Comparison of ENCODE assay signal across 18 cellular contexts in genomic region chr1:94621392-94621791, GRCh38.
A peak's percentile ranks its signal among the peaks of the same experiment; 100 is the strongest.
DNase-seq lines count a peak whose midpoint lies in the region; ATAC-seq and TF ChIP-seq lines count a peak whose summit lies in the region.
"Had no signal": no experiment of that assay in that cellular context is flagged by ENCODE, and none has a peak within 500 bp of the region (broad histone marks: within the 10 kb centered on the region; RNA-seq: fewer than 3 reads in every experiment).

No MANE protein-coding gene starts in this region.

- no peaks in the 10 kb centered on the region for H3K4me1 Mint-ChIP-seq in activated T-helper 1 cell treated with anti-CD3 and anti-CD28 coated beads, Interleukin-12 subunit alpha, Interleukin-12 subunit beta, Interleukin-2, Interleukin-4 antibody, amounts not matched to agents 30 ng/mL and 10 ng/mL and 1 ng/mL, durations not matched to agents 14 hours and 24 hours and 36 hours (ENCODE audit: low read depth)

- no peak overlapping the region for H3K4me3 ChIP-seq in testis
- H3K4me3 ChIP-seq: BLaER1, SK-N-MC had no signal

- H3K27me3 ChIP-seq in testis, result no peaks in the 10 kb centered on the region
- H3K27me3 ChIP-seq: BLaER1 had no signal

- no peaks in the 10 kb centered on the region for H3K36me3 Mint-ChIP-seq in activated T-helper 1 cell treated with anti-CD3 and anti-CD28 coated beads, Interleukin-12 subunit alpha, Interleukin-12 subunit beta, Interleukin-2, Interleukin-4 antibody, amounts not matched to agents 30 ng/mL and 10 ng/mL and 1 ng/mL, durations not matched to agents 14 hours and 24 hours and 36 hours (ENCODE audit: low read depth)

- H3K36me3 ChIP-seq in testis (ENCODE audit: low read depth, missing control alignments), result no peaks in the 10 kb centered on the region
- H3K36me3 ChIP-seq: BLaER1 had no signal

- H3K27ac ChIP-seq in C4-2B (peak overlapping the region; percentile 23; the same call in 1 of the 2 replicates), VCaP (peak overlapping the region; percentile 22; the same call in 1 of the 2 replicates), testis (no peak overlapping the region)
- H3K27ac ChIP-seq: BLaER1, SK-N-MC had no signal

- H3K4me1 ChIP-seq in testis, result peaks cover 11% of the 10 kb centered on the region
- H3K4me1 ChIP-seq: BLaER1 had no signal

- ATAC-seq in left colon (peak; percentile 81), GM18505 (IDR thresholded peaks at IDR 0.05; ENCODE audit: unreplicated experiment) (no peak)

- DNase-seq in HT-29 (ENCODE audit: low spot score), result peak; percentile 57
- peak; percentile 75 to 78 for DNase-seq in left colon
- no peak for DNase-seq in testis
- DNase-seq in activated T-helper 1 cell treated with anti-CD3 and anti-CD28 coated beads, Interleukin-12 subunit alpha, Interleukin-12 subunit beta, Interleukin-2, Interleukin-4 antibody, amounts not matched to agents 30 ng/mL and 10 ng/mL and 1 ng/mL, durations not matched to agents 14 hours and 24 hours and 36 hours (ENCODE audit: low spot score), result no peak
- DNase-seq in germinal center (ENCODE audit: low spot score), result no peak
- DNase-seq: activated CD4-positive, alpha-beta T cell treated with anti-CD3 and anti-CD28 coated beads for 4 hours; activated naive CD4-positive, alpha-beta T cell treated with anti-CD3 and anti-CD28 coated beads for 36 hours; hippocampal formation; NCI-H2081; nephron progenitor cell; stimulated activated CD4-positive, alpha-beta T cell treated with anti-CD3 and anti-CD28 coated beads, Interleukin-15, amount 100 ng/mL, for 24 hours; stimulated activated naive CD4-positive, alpha-beta T cell treated with Interleukin-2 at 50 U/mL for 16 hours had no signal

- TF ChIP-seq POLR2A in testis (IDR thresholded peaks at IDR 0.05) (no peak), GM18505 (IDR thresholded peaks at IDR 0.05; ENCODE audit: borderline replicate concordance, extremely low read depth, insufficient read depth, insufficient read length) (no peak)

- intact Hi-C loops in left colon (cut with DNase I, micrococcal nuclease), result no loop called here
- intact Hi-C loops in testis (cut with DNase I; ENCODE audit: low total_unique reads), result no loop called here
- intact Hi-C loops in activated T-helper 1 cell treated with anti-CD3 and anti-CD28 coated beads, Interleukin-12 subunit alpha, Interleukin-12 subunit beta, Interleukin-2, Interleukin-4 antibody, amounts not matched to agents 30 ng/mL and 10 ng/mL and 1 ng/mL, durations not matched to agents 14 hours and 24 hours and 36 hours (cut with micrococcal nuclease), result no loop called here

- H3K4me3 Mint-ChIP-seq in activated T-helper 1 cell treated with anti-CD3 and anti-CD28 coated beads, Interleukin-12 subunit alpha, Interleukin-12 subunit beta, Interleukin-2, Interleukin-4 antibody, amounts not matched to agents 30 ng/mL and 10 ng/mL and 1 ng/mL, durations not matched to agents 14 hours and 24 hours and 36 hours, result no peak overlapping the region
- H3K4me3 Mint-ChIP-seq: activated naive CD4-positive, alpha-beta T cell treated with anti-CD3 and anti-CD28 coated beads for 36 hours; dendritic cell treated with granulocyte-macrophage colony-stimulating factor and Interleukin-4, amounts not matched to agents 40 ng/mL and 50 ng/mL, for 4 days; nephron progenitor cell had no signal

- no peak overlapping the region for H3K27ac Mint-ChIP-seq in activated T-helper 1 cell treated with anti-CD3 and anti-CD28 coated beads, Interleukin-12 subunit alpha, Interleukin-12 subunit beta, Interleukin-2, Interleukin-4 antibody, amounts not matched to agents 30 ng/mL and 10 ng/mL and 1 ng/mL, durations not matched to agents 14 hours and 24 hours and 36 hours
- H3K27ac Mint-ChIP-seq: activated naive CD4-positive, alpha-beta T cell treated with anti-CD3 and anti-CD28 coated beads for 36 hours; dendritic cell treated with granulocyte-macrophage colony-stimulating factor and Interleukin-4, amounts not matched to agents 40 ng/mL and 50 ng/mL, for 4 days; nephron progenitor cell had no signal

- H3K27me3 Mint-ChIP-seq in activated T-helper 1 cell treated with anti-CD3 and anti-CD28 coated beads, Interleukin-12 subunit alpha, Interleukin-12 subunit beta, Interleukin-2, Interleukin-4 antibody, amounts not matched to agents 30 ng/mL and 10 ng/mL and 1 ng/mL, durations not matched to agents 14 hours and 24 hours and 36 hours (ENCODE audit: insufficient read depth), result no peaks in the 10 kb centered on the region

- TF ChIP-seq CTCF in C4-2B (conservative IDR thresholded peaks at IDR 0.05) (no peak), VCaP (conservative IDR thresholded peaks at IDR 0.05) (no peak), testis (IDR thresholded peaks at IDR 0.05) (no peak)

- 44 to 59% methylated on average over 3 of the region's 3 CpGs for WGBS in testis, 2 donors

- H3K9me3 Mint-ChIP-seq in activated T-helper 1 cell treated with anti-CD3 and anti-CD28 coated beads, Interleukin-12 subunit alpha, Interleukin-12 subunit beta, Interleukin-2, Interleukin-4 antibody, amounts not matched to agents 30 ng/mL and 10 ng/mL and 1 ng/mL, durations not matched to agents 14 hours and 24 hours and 36 hours, result no peaks in the 10 kb centered on the region

- no peaks in the 10 kb centered on the region for H3K9me3 ChIP-seq in testis

Comparison
In these comparisons a context has a peak if more than half of its experiments do, and no peak if none do; other contexts are left out.
1. H3K27ac ChIP-seq: peak in C4-2B (single experiment) and VCaP (single experiment); none in testis (0 of 2).
2. DNase-seq: peak in HT-29 (single experiment) and left colon (2 of 2); none in testis (single experiment), activated T-helper 1 cell treated with anti-CD3 and anti-CD28 coated beads, Interleukin-12 subunit alpha, Interleukin-12 subunit beta, Interleukin-2, Interleukin-4 antibody, amounts not matched to agents 30 ng/mL and 10 ng/mL and 1 ng/mL, durations not matched to agents 14 hours and 24 hours and 36 hours (single experiment) and germinal center (single experiment).